ENCODE assay signal across 1 cellular context in the genomic region with DNA sequence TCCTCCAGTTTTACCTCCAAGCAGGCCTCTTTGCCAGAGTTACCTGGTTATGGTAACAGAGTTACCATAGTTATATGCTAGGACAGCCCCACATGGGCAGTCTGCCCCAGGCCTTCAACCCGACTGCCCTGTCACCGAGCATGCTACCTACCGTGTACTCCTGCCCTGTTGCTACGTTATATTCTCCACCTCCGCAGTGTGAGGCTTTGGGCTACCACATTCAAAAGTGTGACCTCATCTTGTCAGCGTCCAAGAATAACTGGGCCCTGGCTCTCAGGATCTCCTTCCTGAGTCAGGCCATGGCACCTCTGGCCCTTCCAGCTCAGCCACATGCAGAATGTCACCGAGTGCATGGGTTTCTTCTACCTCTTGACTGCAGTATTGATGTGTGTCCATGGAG.
TF ChIP-seq lines count a peak whose summit lies in the region.

No MANE protein-coding gene starts in this region.

TF ChIP-seq in H1, 55 proteins besides CTCF, POLR2A, EP300 and RAD21:
- TF ChIP-seq NANOG (IDR thresholded peaks at IDR 0.05; ENCODE audit: insufficient read depth, low read depth, low read length, poor library complexity, severe bottlenecking) = no peak
- no peak for TF ChIP-seq RBBP5 (IDR thresholded peaks at IDR 0.05; ENCODE audit: borderline replicate concordance, low read depth, low read length)
- TF ChIP-seq EGR1 (IDR thresholded peaks at IDR 0.05; ENCODE audit: borderline replicate concordance, low read depth, low read length) = no peak
- no peak for TF ChIP-seq RFX5 (IDR thresholded peaks at IDR 0.05; ENCODE audit: borderline replicate concordance, low read depth, low read length)
- no peak for TF ChIP-seq CBX8 (IDR thresholded peaks at IDR 0.05; ENCODE audit: borderline replicate concordance, low read depth, low read length)
- no peak for TF ChIP-seq JUN (IDR thresholded peaks at IDR 0.05; ENCODE audit: low read depth, low read length)
- TF ChIP-seq GABPA (IDR thresholded peaks at IDR 0.05; ENCODE audit: borderline replicate concordance, insufficient read depth, low read length) = no peak
